ENCODE assay signal across 16 cellular contexts in genomic region chr2:212177724-212178123, GRCh38.
DNase-seq lines count a peak whose midpoint lies in the region; ATAC-seq, FAIRE-seq and TF ChIP-seq lines count a peak whose summit lies in the region.
"Had no signal": no experiment of that assay in that cellular context is flagged by ENCODE, and none has a peak within 500 bp of the region (broad histone marks: within the 10 kb centered on the region; RNA-seq: fewer than 3 reads in every experiment).

No MANE protein-coding gene starts in this region.

- H2AFZ ChIP-seq in OCI-LY3 (ENCODE audit: low read depth, low read length): no peak overlapping the region

- no peak overlapping the region for H3K4me3 ChIP-seq in OCI-LY3 (ENCODE audit: low read length)
- H3K4me3 ChIP-seq: heart right ventricle, pancreas, Peyer's patch had no signal

- H3K27ac Mint-ChIP-seq in activated naive CD4-positive, alpha-beta T cell treated with anti-CD3 and anti-CD28 coated beads, Interleukin-2, amount 50 U/mL, for 72 hours: no peak overlapping the region
- H3K27ac Mint-ChIP-seq: CD8-positive, alpha-beta memory T cell; stimulated activated memory B cell treated with anti-CD40 and anti-IgM and Interleukin-4, amounts not matched to agents 10 μg/mL and 1 μg/mL and 100 μg/mL, for 72 hours had no signal

- no peaks in the 10 kb centered on the region for H3K36me3 Mint-ChIP-seq in activated naive CD4-positive, alpha-beta T cell treated with anti-CD3 and anti-CD28 coated beads, Interleukin-2, amount 50 U/mL, for 72 hours
- H3K36me3 Mint-ChIP-seq: CD8-positive, alpha-beta memory T cell; stimulated activated memory B cell treated with anti-CD40 and anti-IgM and Interleukin-4, amounts not matched to agents 10 μg/mL and 1 μg/mL and 100 μg/mL, for 72 hours had no signal

- H3K4me1 ChIP-seq in OCI-LY3 (ENCODE audit: low read length) (no peaks in the 10 kb centered on the region), foreskin keratinocyte (no peaks in the 10 kb centered on the region)
- H3K4me1 ChIP-seq: heart right ventricle, pancreas, Peyer's patch had no signal

- no peaks in the 10 kb centered on the region for H3K36me3 ChIP-seq in OCI-LY3 (replicated peaks; ENCODE audit: low read depth, low read length)
- H3K36me3 ChIP-seq: heart right ventricle, pancreas, Peyer's patch had no signal

- no peak for FAIRE-seq in D721Med (lab: Jason Lieb, UNC)
- FAIRE-seq: pancreas had no signal

- no peaks in the 10 kb centered on the region for H4K20me1 ChIP-seq in OCI-LY3 (ENCODE audit: insufficient read depth, low read length)

- H3K4me2 ChIP-seq in OCI-LY3 (ENCODE audit: low read length): no peak overlapping the region

- TF ChIP-seq CTCF in D721Med (IDR thresholded peaks at IDR 0.05; ENCODE audit: insufficient read depth, missing control alignments) (peak; percentile 28), OCI-LY3 (IDR thresholded peaks at IDR 0.05; ENCODE audit: low read depth, low read length) (peak; percentile 30; the same call in 1 of the 2 replicates), foreskin keratinocyte (conservative IDR thresholded peaks at IDR 0.05) (peak; percentile 31)

- ATAC-seq in foreskin keratinocyte: no peak
- ATAC-seq in GM18868 (IDR thresholded peaks at IDR 0.05; ENCODE audit: unreplicated experiment): no peak
- ATAC-seq in activated naive CD4-positive, alpha-beta T cell treated with anti-CD3 and anti-CD28 coated beads, Interleukin-2, amount 50 U/mL, for 72 hours: no peak
- ATAC-seq: heart right ventricle; pancreas; stimulated activated memory B cell treated with anti-CD40 and anti-IgM and Interleukin-4, amounts not matched to agents 10 μg/mL and 1 μg/mL and 100 μg/mL, for 72 hours had no signal

- H3K27me3 ChIP-seq in OCI-LY3 (ENCODE audit: low read depth, low read length) (no peaks in the 10 kb centered on the region), foreskin keratinocyte (peaks cover 10% of the 10 kb centered on the region)
- H3K27me3 ChIP-seq: heart right ventricle, pancreas, Peyer's patch had no signal

- no peaks in the 10 kb centered on the region for H3K9me3 ChIP-seq in OCI-LY3 (ENCODE audit: insufficient read depth, low read length)
- H3K9me3 ChIP-seq: pancreas, Peyer's patch had no signal

- H3K79me2 ChIP-seq in OCI-LY3 (ENCODE audit: low read length): no peaks in the 10 kb centered on the region

- DNase-seq in D721Med (ENCODE audit: insufficient read length, low spot score) (no peak), HuH-7 (ENCODE audit: low spot score) (peak; percentile 2), foreskin keratinocyte (no peak), RPMI8226 (no peak)
- no peak for DNase-seq in activated naive CD4-positive, alpha-beta T cell treated with anti-CD3 and anti-CD28 coated beads, Interleukin-2, amount 50 U/mL, for 72 hours (ENCODE audit: low spot score in 2 of 2)
- DNase-seq in activated effector memory CD4-positive, alpha-beta T cell treated with anti-CD3 and anti-CD28 coated beads, Interleukin-2, amount 50 U/mL, for 16 hours: no peak
- DNase-seq: CD8-positive, alpha-beta memory T cell; heart right ventricle; mammary epithelial cell; NCI-H1048; pancreas; Peyer's patch; stimulated activated CD4-positive, alpha-beta T cell treated with anti-CD3 and anti-CD28 coated beads, Interleukin-2, amount 100 ng/mL, for 24 hours had no signal

- peaks cover 0 to 13% of the 10 kb centered on the region in 2 donors for H3K9me3 Mint-ChIP-seq in activated naive CD4-positive, alpha-beta T cell treated with anti-CD3 and anti-CD28 coated beads, Interleukin-2, amount 50 U/mL, for 72 hours
- H3K9me3 Mint-ChIP-seq: stimulated activated memory B cell treated with anti-CD40 and anti-IgM and Interleukin-4, amounts not matched to agents 10 μg/mL and 1 μg/mL and 100 μg/mL, for 72 hours had no signal

- H3K27ac ChIP-seq in OCI-LY3 (ENCODE audit: low read length) (no peak overlapping the region), foreskin keratinocyte (no peak overlapping the region)
- H3K27ac ChIP-seq: heart right ventricle, pancreas, Peyer's patch had no signal

- H3K9ac ChIP-seq in OCI-LY3 (ENCODE audit: low read length): no peak overlapping the region
